Comparison of ENCODE assay signal across 2 cellular contexts in the genomic region with DNA sequence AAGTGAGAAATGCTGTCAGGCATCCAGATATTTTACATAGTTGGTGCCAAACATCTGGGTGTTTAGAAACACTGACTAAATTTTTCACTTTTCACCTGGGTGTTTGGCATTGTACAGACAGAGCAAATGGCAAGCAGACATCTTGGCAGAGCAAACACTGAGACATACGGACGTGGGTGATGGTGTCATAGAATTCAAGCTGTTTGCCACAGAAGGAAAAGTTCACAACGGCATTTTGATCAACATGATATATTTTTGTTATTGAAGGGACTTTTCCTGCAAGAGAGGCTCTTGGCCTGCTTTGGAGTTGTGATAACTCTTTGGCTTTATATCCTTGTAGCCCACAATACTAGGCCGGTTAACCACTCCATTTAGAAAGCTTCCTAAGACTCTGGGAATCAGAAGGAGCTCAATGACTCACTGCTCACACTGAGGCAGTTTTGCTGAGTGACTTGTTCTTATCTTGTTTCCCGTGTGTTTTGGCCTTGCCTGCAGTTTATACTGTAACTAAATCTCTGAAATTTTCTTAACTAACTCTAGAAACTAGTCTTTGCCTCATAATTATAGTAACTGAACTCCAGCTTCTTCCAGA.
TF ChIP-seq lines count a peak whose summit lies in the region.

No MANE protein-coding gene starts in this region.

TF ChIP-seq in WTC11, 78 proteins besides CTCF, POLR2A, EP300 and RAD21:
- TF ChIP-seq, protein P1, sequence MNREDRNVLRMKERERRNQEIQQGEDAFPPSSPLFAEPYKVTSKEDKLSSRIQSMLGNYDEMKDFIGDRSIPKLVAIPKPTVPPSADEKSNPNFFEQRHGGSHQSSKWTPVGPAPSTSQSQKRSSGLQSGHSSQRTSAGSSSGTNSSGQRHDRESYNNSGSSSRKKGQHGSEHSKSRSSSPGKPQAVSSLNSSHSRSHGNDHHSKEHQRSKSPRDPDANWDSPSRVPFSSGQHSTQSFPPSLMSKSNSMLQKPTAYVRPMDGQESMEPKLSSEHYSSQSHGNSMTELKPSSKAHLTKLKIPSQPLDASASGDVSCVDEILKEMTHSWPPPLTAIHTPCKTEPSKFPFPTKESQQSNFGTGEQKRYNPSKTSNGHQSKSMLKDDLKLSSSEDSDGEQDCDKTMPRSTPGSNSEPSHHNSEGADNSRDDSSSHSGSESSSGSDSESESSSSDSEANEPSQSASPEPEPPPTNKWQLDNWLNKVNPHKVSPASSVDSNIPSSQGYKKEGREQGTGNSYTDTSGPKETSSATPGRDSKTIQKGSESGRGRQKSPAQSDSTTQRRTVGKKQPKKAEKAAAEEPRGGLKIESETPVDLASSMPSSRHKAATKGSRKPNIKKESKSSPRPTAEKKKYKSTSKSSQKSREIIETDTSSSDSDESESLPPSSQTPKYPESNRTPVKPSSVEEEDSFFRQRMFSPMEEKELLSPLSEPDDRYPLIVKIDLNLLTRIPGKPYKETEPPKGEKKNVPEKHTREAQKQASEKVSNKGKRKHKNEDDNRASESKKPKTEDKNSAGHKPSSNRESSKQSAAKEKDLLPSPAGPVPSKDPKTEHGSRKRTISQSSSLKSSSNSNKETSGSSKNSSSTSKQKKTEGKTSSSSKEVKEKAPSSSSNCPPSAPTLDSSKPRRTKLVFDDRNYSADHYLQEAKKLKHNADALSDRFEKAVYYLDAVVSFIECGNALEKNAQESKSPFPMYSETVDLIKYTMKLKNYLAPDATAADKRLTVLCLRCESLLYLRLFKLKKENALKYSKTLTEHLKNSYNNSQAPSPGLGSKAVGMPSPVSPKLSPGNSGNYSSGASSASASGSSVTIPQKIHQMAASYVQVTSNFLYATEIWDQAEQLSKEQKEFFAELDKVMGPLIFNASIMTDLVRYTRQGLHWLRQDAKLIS (CRISPR knock-in tag; IDR thresholded peaks at IDR 0.05; ENCODE audit: borderline replicate concordance), result no peak
TF ChIP-seq in WTC11: peak in this region for 0.

TF ChIP-seq in HepG2, 621 proteins besides CTCF, POLR2A, EP300 and RAD21 (continued from another document):
- TF ChIP-seq, protein P2, sequence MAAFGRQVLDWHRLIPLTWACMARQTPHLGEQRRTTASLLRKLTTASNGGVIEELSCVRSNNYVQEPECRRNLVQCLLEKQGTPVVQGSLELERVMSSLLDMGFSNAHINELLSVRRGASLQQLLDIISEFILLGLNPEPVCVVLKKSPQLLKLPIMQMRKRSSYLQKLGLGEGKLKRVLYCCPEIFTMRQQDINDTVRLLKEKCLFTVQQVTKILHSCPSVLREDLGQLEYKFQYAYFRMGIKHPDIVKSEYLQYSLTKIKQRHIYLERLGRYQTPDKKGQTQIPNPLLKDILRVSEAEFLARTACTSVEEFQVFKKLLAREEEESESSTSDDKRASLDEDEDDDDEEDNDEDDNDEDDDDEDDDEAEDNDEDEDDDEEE (CRISPR knock-in tag; IDR thresholded peaks at IDR 0.05), result no peak
- no peak for TF ChIP-seq ZNF616 (CRISPR knock-in tag; IDR thresholded peaks at IDR 0.05; ENCODE audit: low read depth)
